In genomic region chr5:43008369-43009158, GRCh38 we compare ENCODE assay signal across 1 cellular context.
TF ChIP-seq lines count a peak whose summit lies in the region.

No MANE protein-coding gene starts in this region.

TF ChIP-seq in GM12878, 131 proteins besides CTCF, POLR2A, EP300 and RAD21 (continued from another document):
- TF ChIP-seq ELK1 (IDR thresholded peaks at IDR 0.05; ENCODE audit: low read depth, low read length): no peak
- TF ChIP-seq CBX5 (IDR thresholded peaks at IDR 0.05; ENCODE audit: low read depth): peak; percentile 97
- no peak for TF ChIP-seq BMI1 (IDR thresholded peaks at IDR 0.05; ENCODE audit: borderline replicate concordance)
- TF ChIP-seq STAT1 (conservative IDR thresholded peaks at IDR 0.05): peak; percentile 95; the same call in 1 of the 2 replicates
- no peak for TF ChIP-seq FOS (IDR thresholded peaks at IDR 0.05; ENCODE audit: borderline replicate concordance, extremely low read depth, insufficient read length)
- TF ChIP-seq ZNF24 (IDR thresholded peaks at IDR 0.05): peak; percentile 53
- peak; percentile 68; the same call in 1 of the 2 replicates for TF ChIP-seq SMAD5 (IDR thresholded peaks at IDR 0.05; ENCODE audit: low read depth)
- TF ChIP-seq BCL11A (IDR thresholded peaks at IDR 0.05; ENCODE audit: low read depth, low read length): 0 out of 2 replicates have a peak, but pooled peaks have one; percentile 13
- TF ChIP-seq JUNB (IDR thresholded peaks at IDR 0.05): no peak
- TF ChIP-seq, protein P1, sequence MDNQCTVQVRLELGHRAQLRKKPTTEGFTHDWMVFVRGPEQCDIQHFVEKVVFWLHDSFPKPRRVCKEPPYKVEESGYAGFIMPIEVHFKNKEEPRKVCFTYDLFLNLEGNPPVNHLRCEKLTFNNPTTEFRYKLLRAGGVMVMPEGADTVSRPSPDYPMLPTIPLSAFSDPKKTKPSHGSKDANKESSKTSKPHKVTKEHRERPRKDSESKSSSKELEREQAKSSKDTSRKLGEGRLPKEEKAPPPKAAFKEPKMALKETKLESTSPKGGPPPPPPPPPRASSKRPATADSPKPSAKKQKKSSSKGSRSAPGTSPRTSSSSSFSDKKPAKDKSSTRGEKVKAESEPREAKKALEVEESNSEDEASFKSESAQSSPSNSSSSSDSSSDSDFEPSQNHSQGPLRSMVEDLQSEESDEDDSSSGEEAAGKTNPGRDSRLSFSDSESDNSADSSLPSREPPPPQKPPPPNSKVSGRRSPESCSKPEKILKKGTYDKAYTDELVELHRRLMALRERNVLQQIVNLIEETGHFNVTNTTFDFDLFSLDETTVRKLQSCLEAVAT (IDR thresholded peaks at IDR 0.05): peak; percentile 88
- no peak; the same call in none of the 2 replicates for TF ChIP-seq POLR2AphosphoS5 (IDR thresholded peaks at IDR 0.05; ENCODE audit: low read length)
- TF ChIP-seq PRDM15 (CRISPR knock-in tag; IDR thresholded peaks at IDR 0.05): no peak
- TF ChIP-seq TCF12 (IDR thresholded peaks at IDR 0.05; ENCODE audit: low read depth, low read length): peak; percentile 39; the same call in 1 of the 2 replicates
- TF ChIP-seq IRF3 (IDR thresholded peaks at IDR 0.05): 0 out of 2 replicates have a peak, but pooled peaks have one; percentile 3
